ENCODE assay signal across 1 cellular context in genomic region chr9:92764381-92764987, GRCh38.
TF ChIP-seq lines count a peak whose summit lies in the region.

BICD2 (minus strand) TSS chr9:92764833; CDS start chr9:92764744, 89 bp downstream.

TF ChIP-seq in HepG2, 621 proteins besides CTCF, POLR2A, EP300 and RAD21 (continued from another document):
- TF ChIP-seq, protein P1, sequence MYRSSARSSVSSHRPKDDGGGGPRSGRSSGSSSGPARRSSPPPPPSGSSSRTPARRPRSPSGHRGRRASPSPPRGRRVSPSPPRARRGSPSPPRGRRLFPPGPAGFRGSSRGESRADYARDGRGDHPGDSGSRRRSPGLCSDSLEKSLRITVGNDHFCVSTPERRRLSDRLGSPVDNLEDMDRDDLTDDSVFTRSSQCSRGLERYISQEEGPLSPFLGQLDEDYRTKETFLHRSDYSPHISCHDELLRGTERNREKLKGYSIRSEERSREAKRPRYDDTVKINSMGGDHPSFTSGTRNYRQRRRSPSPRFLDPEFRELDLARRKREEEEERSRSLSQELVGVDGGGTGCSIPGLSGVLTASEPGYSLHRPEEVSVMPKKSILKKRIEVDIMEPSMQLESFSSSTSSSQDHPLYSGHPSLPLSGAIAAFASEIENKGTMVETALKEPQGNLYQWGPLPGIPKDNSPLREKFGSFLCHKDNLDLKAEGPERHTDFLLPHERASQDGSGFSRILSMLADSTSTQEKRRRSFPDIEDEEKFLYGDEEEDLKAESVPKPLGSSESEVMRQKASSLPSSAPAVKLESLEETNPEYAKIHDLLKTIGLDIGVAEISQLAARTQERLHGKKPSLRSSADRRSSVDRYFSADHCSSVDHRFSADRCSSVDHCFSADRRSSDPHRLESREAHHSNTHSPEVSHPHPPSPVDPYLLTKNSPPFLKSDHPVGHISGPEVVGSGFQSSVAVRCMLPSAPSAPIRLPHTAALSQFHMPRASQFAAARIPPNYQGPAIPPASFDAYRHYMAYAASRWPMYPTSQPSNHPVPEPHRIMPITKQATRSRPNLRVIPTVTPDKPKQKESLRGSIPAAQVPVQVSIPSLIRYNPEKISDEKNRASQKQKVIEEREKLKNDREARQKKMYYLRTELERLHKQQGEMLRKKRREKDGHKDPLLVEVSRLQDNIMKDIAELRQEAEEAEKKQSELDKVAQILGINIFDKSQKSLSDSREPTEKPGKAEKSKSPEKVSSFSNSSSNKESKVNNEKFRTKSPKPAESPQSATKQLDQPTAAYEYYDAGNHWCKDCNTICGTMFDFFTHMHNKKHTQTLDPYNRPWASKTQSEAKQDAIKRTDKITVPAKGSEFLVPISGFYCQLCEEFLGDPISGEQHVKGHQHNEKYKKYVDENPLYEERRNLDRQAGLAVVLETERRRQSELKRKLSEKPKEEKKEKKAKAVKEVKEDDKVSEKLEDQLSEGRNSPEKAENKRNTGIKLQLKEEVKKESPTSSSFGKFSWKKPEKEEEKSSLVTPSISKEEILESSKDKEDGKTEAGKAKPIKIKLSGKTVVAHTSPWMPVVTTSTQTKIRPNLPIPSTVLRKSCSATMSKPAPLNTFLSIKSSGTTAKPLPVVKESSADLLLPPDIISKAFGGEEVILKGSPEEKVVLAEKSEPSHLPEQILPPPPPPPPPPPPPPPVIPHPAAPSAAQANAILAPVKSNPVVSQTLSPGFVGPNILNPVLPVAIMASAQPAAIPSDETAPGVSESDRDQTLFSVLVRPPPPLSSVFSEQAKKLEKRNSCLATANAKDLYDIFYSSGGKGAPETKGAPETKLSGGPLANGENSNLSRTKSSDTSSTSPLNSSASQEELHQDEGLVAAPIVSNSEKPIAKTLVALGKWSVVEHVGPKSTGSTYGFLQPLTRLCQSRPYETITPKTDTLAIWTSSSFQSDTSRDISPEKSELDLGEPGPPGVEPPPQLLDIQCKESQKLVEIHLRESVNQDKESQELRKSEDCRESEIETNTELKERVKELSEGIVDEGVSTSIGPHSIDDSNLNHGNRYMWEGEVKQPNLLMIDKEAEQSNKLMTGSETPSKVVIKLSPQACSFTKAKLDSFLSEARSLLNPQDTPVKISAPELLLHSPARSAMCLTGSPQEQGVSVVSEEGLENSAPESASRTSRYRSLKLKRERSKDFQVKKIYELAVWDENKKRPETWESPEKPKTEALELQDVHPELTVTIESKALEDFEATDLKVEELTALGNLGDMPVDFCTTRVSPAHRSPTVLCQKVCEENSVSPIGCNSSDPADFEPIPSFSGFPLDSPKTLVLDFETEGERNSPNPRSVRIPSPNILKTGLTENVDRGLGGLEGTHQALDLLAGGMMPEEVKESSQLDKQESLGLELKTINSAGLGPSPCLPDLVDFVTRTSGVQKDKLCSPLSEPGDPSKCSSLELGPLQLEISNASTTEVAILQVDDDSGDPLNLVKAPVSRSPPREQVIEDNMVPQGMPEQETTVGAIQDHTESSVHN (CRISPR knock-in tag; IDR thresholded peaks at IDR 0.05) = no peak
- TF ChIP-seq MIER3 (CRISPR knock-in tag; IDR thresholded peaks at IDR 0.05; ENCODE audit: borderline replicate concordance) (0 out of 2 replicates have a peak, but pooled peaks have one; percentile 10), FLYWCH1 (CRISPR knock-in tag; IDR thresholded peaks at IDR 0.05) (no peak)
- TF ChIP-seq, protein P2, sequence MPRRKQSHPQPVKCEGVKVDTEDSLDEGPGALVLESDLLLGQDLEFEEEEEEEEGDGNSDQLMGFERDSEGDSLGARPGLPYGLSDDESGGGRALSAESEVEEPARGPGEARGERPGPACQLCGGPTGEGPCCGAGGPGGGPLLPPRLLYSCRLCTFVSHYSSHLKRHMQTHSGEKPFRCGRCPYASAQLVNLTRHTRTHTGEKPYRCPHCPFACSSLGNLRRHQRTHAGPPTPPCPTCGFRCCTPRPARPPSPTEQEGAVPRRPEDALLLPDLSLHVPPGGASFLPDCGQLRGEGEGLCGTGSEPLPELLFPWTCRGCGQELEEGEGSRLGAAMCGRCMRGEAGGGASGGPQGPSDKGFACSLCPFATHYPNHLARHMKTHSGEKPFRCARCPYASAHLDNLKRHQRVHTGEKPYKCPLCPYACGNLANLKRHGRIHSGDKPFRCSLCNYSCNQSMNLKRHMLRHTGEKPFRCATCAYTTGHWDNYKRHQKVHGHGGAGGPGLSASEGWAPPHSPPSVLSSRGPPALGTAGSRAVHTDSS (CRISPR knock-in tag; conservative IDR thresholded peaks at IDR 0.05) = 0 out of 2 replicates have a peak, but pooled peaks have one; percentile 9
